20 cellular contexts compared by ENCODE assay signal in genomic region chr5:72572236-72572765, GRCh38.
"Had no signal": no experiment of that assay in that cellular context is flagged by ENCODE, and none has a peak within 500 bp of the region (broad histone marks: within the 10 kb centered on the region; RNA-seq: fewer than 3 reads in every experiment).

No MANE protein-coding gene starts in this region.

- H3K27ac ChIP-seq: colonic mucosa, hepatocyte, left ventricle myocardium inferior, sigmoid colon, upper lobe of right lung had no signal

- H3K4me3 ChIP-seq: colonic mucosa, hepatocyte, left ventricle myocardium inferior, sigmoid colon, upper lobe of right lung had no signal

- H3K4me1 Mint-ChIP-seq: activated naive CD8-positive, alpha-beta T cell treated with anti-CD3 and anti-CD28 coated beads for 36 hours; endodermal cell; immature natural killer cell; mesothelial cell of epicardium; WTC11 had no signal

- ATAC-seq: activated T-cell treated with anti-CD3 and anti-CD28 coated beads, Interleukin-2, amount 50 U/mL, for 4 hours; upper lobe of right lung; WTC11 had no signal

- H3K9me3 ChIP-seq: colonic mucosa, left ventricle myocardium inferior, sigmoid colon, upper lobe of right lung had no signal

- H3K4me3 Mint-ChIP-seq: activated naive CD8-positive, alpha-beta T cell treated with anti-CD3 and anti-CD28 coated beads for 36 hours; activated T-cell treated with anti-CD3 and anti-CD28 coated beads, Interleukin-2, amount 50 U/mL, for 4 hours; endodermal cell; immature natural killer cell; mesothelial cell of epicardium; natural killer cell treated with Interleukin-12 subunit alpha and Interleukin-12 subunit beta and Interleukin-15 and Interleukin-18, amount 100 ng/mL, for 72 hours; WTC11 had no signal

- H3K36me3 ChIP-seq: colonic mucosa, left ventricle myocardium inferior, sigmoid colon, upper lobe of right lung had no signal

- H3K9me3 Mint-ChIP-seq: activated naive CD8-positive, alpha-beta T cell treated with anti-CD3 and anti-CD28 coated beads for 36 hours; activated T-helper 2 cell treated with anti-CD3 and anti-CD28 coated beads, Interferon-gamma antibody, Interleukin-2, Interleukin-4, amounts not matched to agents 10 μg/mL and 5 μg/mL and 100 μg/mL, durations not matched to agents 14 hours and 24 hours and 36 hours had no signal

- DNase-seq: activated CD8-positive, alpha-beta memory T cell treated with anti-CD3 and anti-CD28 coated beads, Interleukin-2, amount 50 U/mL, for 48 hours; activated naive CD4-positive, alpha-beta T cell treated with Interleukin-2 at 50 U/mL for 16 hours; activated naive CD8-positive, alpha-beta T cell treated with anti-CD3 and anti-CD28 coated beads for 36 hours; activated T-cell treated with anti-CD3 and anti-CD28 coated beads, Interleukin-2, amount 50 U/mL, for 4 hours; colonic mucosa; endodermal cell; immature natural killer cell; kidney glomerular epithelial cell; left ventricle myocardium inferior; retina; sigmoid colon; stimulated activated CD4-positive, alpha-beta T cell treated with anti-CD3 and anti-CD28 coated beads, Interleukin-4, amount 100 ng/mL, for 1 hour; stimulated activated naive CD4-positive, alpha-beta T cell treated with Interleukin-2 at 50 U/mL for 16 hours; T-helper 1 cell; upper lobe of right lung had no signal

- H3K36me3 Mint-ChIP-seq: activated naive CD8-positive, alpha-beta T cell treated with anti-CD3 and anti-CD28 coated beads for 36 hours; immature natural killer cell had no signal

- H3K79me2 ChIP-seq: hepatocyte had no signal

- H3K4me2 ChIP-seq: hepatocyte had no signal

- H3K27ac Mint-ChIP-seq: activated naive CD8-positive, alpha-beta T cell treated with anti-CD3 and anti-CD28 coated beads for 36 hours; activated T-helper 2 cell treated with anti-CD3 and anti-CD28 coated beads, Interferon-gamma antibody, Interleukin-2, Interleukin-4, amounts not matched to agents 10 μg/mL and 5 μg/mL and 100 μg/mL, durations not matched to agents 14 hours and 24 hours and 36 hours; endodermal cell; immature natural killer cell; mesothelial cell of epicardium; natural killer cell treated with Interleukin-12 subunit alpha and Interleukin-12 subunit beta and Interleukin-15 and Interleukin-18, amount 100 ng/mL, for 72 hours; WTC11 had no signal

- H3K27me3 ChIP-seq: colonic mucosa, hepatocyte, sigmoid colon, upper lobe of right lung had no signal

- H3K4me1 ChIP-seq: colonic mucosa, left ventricle myocardium inferior, sigmoid colon, upper lobe of right lung had no signal

- H2AFZ ChIP-seq: hepatocyte had no signal
